20 cellular contexts compared by ENCODE assay signal in genomic region chr17:33594000-33594399, GRCh38.
"Had no signal": no experiment of that assay in that cellular context is flagged by ENCODE, and none has a peak within 500 bp of the region (broad histone marks: within the 10 kb centered on the region; RNA-seq: fewer than 3 reads in every experiment).

No MANE protein-coding gene starts in this region.

- H3K9me3 Mint-ChIP-seq: activated B cell treated with CpG ODN at 0.5 μM for 24 hours; activated CD4-positive, alpha-beta T cell treated with anti-CD3 and anti-CD28 coated beads, Interleukin-2, amount 10 ng/mL, durations not matched to agents 24 days and 14 days; activated naive CD4-positive, alpha-beta T cell treated with anti-CD3 and anti-CD28 coated beads, Interleukin-2, amount 50 U/mL, for 24 hours had no signal

- H3K4me1 Mint-ChIP-seq: activated B cell treated with CpG ODN at 0.5 μM for 24 hours; activated CD4-positive, alpha-beta T cell treated with anti-CD3 and anti-CD28 coated beads, Interleukin-2, amount 10 ng/mL, durations not matched to agents 24 days and 14 days; activated naive CD4-positive, alpha-beta T cell treated with anti-CD3 and anti-CD28 coated beads, Interleukin-2, amount 50 U/mL, for 24 hours; T-cell had no signal

- DNase-seq: activated B cell treated with CpG ODN at 0.5 μM for 24 hours; activated CD4-positive, alpha-beta T cell treated with anti-CD3 and anti-CD28 coated beads for 1 hour; activated CD4-positive, alpha-beta T cell treated with anti-CD3 and anti-CD28 coated beads, Interleukin-2, amount 10 ng/mL, durations not matched to agents 24 days and 14 days; activated CD4-positive, alpha-beta T cell treated with anti-CD3 and anti-CD28 coated beads, Interleukin-2, amount 50 U/mL, for 48 hours; activated CD8-positive, alpha-beta memory T cell treated with anti-CD3 and anti-CD28 coated beads for 24 hours; activated T-cell treated with anti-CD3 and anti-CD28 coated beads for 4 hours; activated T-cell treated with anti-CD3 and anti-CD28 coated beads, Interleukin-2, amount 50 U/mL, for 72 hours; amniotic stem cell; central memory CD4-positive, alpha-beta T cell; KBM-7; NCI-H1048; NCI-H1417; NCI-H187; NCI-H2081; NCI-H510A treated with DMSO at 0.1 percent for 48 hours; NCI-H69; T-cell; T-helper 2 cell; T1000 had no signal

- H3K27ac Mint-ChIP-seq: activated B cell treated with CpG ODN at 0.5 μM for 24 hours; activated CD4-positive, alpha-beta T cell treated with anti-CD3 and anti-CD28 coated beads, Interleukin-2, amount 10 ng/mL, durations not matched to agents 24 days and 14 days; activated naive CD4-positive, alpha-beta T cell treated with anti-CD3 and anti-CD28 coated beads, Interleukin-2, amount 50 U/mL, for 24 hours; activated T-cell treated with anti-CD3 and anti-CD28 coated beads, Interleukin-2, amount 50 U/mL, for 72 hours; T-cell had no signal

- H3K4me3 Mint-ChIP-seq: activated B cell treated with CpG ODN at 0.5 μM for 24 hours; activated CD4-positive, alpha-beta T cell treated with anti-CD3 and anti-CD28 coated beads, Interleukin-2, amount 10 ng/mL, durations not matched to agents 24 days and 14 days; activated naive CD4-positive, alpha-beta T cell treated with anti-CD3 and anti-CD28 coated beads, Interleukin-2, amount 50 U/mL, for 24 hours; activated T-cell treated with anti-CD3 and anti-CD28 coated beads, Interleukin-2, amount 50 U/mL, for 72 hours; T-cell had no signal

- H3K36me3 Mint-ChIP-seq: activated naive CD4-positive, alpha-beta T cell treated with anti-CD3 and anti-CD28 coated beads, Interleukin-2, amount 50 U/mL, for 24 hours; T-cell had no signal
